26 cellular contexts compared by ENCODE assay signal in the genomic region with DNA sequence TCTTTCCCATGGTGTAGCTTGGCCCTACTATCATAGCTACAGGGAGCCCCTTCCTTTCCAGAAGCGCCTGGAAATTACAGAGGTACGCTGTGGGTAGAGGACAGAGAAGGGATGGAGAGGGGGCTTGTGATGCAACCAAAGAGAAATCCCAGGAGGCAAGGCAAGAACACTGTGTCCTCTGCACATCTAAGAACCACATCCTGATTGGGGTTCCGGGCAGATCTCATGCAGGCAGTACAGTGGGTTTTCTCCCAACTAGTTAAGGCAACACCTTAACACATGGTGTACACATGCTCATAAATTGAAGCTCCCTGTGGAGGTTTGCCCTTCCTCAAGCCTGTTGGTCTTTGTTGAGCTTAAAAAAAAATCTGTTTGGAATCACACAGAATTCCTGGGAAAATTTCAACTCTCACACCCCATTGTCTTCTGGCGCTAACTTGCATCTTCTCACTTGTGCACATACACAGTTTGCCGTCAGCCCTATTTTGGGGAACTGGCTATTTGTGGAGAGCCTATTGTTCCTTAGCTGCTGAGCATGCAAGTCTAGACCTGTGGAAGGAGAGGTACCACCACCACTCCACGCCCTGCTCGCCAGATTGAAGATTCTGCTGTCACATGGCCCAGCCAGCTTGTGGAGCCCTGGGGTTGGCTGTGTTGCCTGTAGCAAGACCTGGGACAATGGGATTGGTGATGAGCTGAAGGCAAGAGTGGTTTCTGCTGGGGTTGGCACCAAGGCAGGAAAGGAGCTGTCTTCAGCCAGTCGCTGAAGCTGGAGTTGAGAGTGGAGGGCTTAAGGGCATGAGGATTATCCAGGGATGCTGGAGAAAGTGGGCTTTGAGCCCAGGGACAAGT. TPM values are rescaled to one million over a fixed set of nuclear protein-coding genes. Genes with fewer than 3 reads are reported as not detected.
DNase-seq lines count a peak whose midpoint lies in the region; ATAC-seq and TF ChIP-seq lines count a peak whose summit lies in the region.
"Had no signal": no experiment of that assay in that cellular context is flagged by ENCODE, and none has a peak within 500 bp of the region (broad histone marks: within the 10 kb centered on the region; RNA-seq: fewer than 3 reads in every experiment).

No MANE protein-coding gene starts in this region.

- ATAC-seq in activated CD8-positive, alpha-beta T cell treated with anti-CD3 and anti-CD28 coated beads, Interleukin-2, amount 10 ng/mL, durations not matched to agents 7 days and 5 days, result no peak
- no peak for ATAC-seq in activated CD8-positive, alpha-beta T cell treated with anti-CD3 and anti-CD28 coated beads for 36 hours
- peak in 1 of 4 experiments; percentile 29 for ATAC-seq in T-cell (replicated peaks in 1 of 4)
- ATAC-seq in GM21786 (IDR thresholded peaks at IDR 0.05; ENCODE audit: unreplicated experiment), result no peak
- no peak for ATAC-seq in HG03039 (IDR thresholded peaks at IDR 0.05; ENCODE audit: unreplicated experiment)
- ATAC-seq: activated CD4-positive, CD25-positive, alpha-beta regulatory T cell treated with anti-CD3 and anti-CD28 coated beads, Interleukin-2, amount 50 U/mL, for 24 hours; naive thymus-derived CD8-positive, alpha-beta T cell; stimulated activated naive CD8-positive, alpha-beta T cell treated with anti-CD3 and anti-CD28 coated beads, Interleukin-15, Interleukin-2, amounts not matched to agents 100 U/mL and 50 U/mL, for 24 hours had no signal

- peaks cover 8% of the 10 kb centered on the region for H3K9me3 ChIP-seq in Caco-2

- no peaks in the 10 kb centered on the region for H3K27me3 Mint-ChIP-seq in activated CD8-positive, alpha-beta T cell treated with anti-CD3 and anti-CD28 coated beads, Interleukin-2, amount 10 ng/mL, durations not matched to agents 7 days and 5 days (ENCODE audit: low read depth)
- H3K27me3 Mint-ChIP-seq in activated CD8-positive, alpha-beta T cell treated with anti-CD3 and anti-CD28 coated beads for 36 hours, result no peaks in the 10 kb centered on the region
- H3K27me3 Mint-ChIP-seq in Caco-2 (ENCODE audit: insufficient read depth, unreplicated experiment) (no peaks in the 10 kb centered on the region), T-cell (peaks cover 1 to 2% of the 10 kb centered on the region in 2 donors)

- POLR2A ChIA-PET in activated CD8-positive, alpha-beta T cell treated with anti-CD3 and anti-CD28 coated beads, Interleukin-2, amount 10 ng/mL, durations not matched to agents 7 days and 5 days (lab: Charles Lee), result interaction anchor here (1.0 kb wide), 1 partner anchor 9 kb away, joined by 3 read pairs; no protein-coding TSS in a partner anchor
- POLR2A ChIA-PET in activated CD8-positive, alpha-beta T cell treated with anti-CD3 and anti-CD28 coated beads for 36 hours (lab: Charles Lee), result no interaction called here
- POLR2A ChIA-PET in Caco-2 (lab: Charles Lee) (no interaction called here), T-cell (lab: Charles Lee) (interaction anchor here in 1 of 2 donors (0.6 kb wide), 1 partner anchor 347 kb away, joined by 3 read pairs; no protein-coding TSS in a partner anchor)

- peaks cover 38% of the 10 kb centered on the region for H3K4me1 ChIP-seq in Caco-2
- H3K4me1 ChIP-seq: ascending aorta, esophagus squamous epithelium, parathyroid adenoma, tibial artery had no signal

- H3K27me3 ChIP-seq in Caco-2 (replicated peaks; ENCODE audit: control insufficient read depth, insufficient read depth, low read length), result no peaks in the 10 kb centered on the region
- H3K27me3 ChIP-seq: ascending aorta, esophagus squamous epithelium, tibial artery had no signal

- no peak for DNase-seq in activated CD8-positive, alpha-beta T cell treated with anti-CD3 and anti-CD28 coated beads, Interleukin-2, amount 10 ng/mL, durations not matched to agents 7 days and 5 days
- DNase-seq in activated CD8-positive, alpha-beta T cell treated with anti-CD3 and anti-CD28 coated beads for 36 hours, result no peak
- DNase-seq in Caco-2 (no peak), T-cell (no peak), fibroblast of mammary gland (ENCODE audit: low read depth) (peak; percentile 37), anterior cingulate cortex (lab: John Stamatoyannopoulos, UW) (no peak)
- DNase-seq: ACHN; activated naive CD4-positive, alpha-beta T cell treated with Interleukin-2 at 50 U/mL for 16 hours; cerebellar nuclear complex; effector CD8-positive, alpha-beta T cell; esophagus squamous epithelium; GOT3; left cardiac atrium; naive thymus-derived CD8-positive, alpha-beta T cell; NCI-H2107; NCI-H524; stimulated activated naive CD8-positive, alpha-beta T cell treated with anti-CD3 and anti-CD28 coated beads, Interleukin-15, Interleukin-2, amounts not matched to agents 100 U/mL and 50 U/mL, for 24 hours; tibial artery had no signal

- no peak for TF ChIP-seq CTCF in activated CD8-positive, alpha-beta T cell treated with anti-CD3 and anti-CD28 coated beads for 36 hours (IDR thresholded peaks at IDR 0.05)
- TF ChIP-seq CTCF in Caco-2 (IDR thresholded peaks at IDR 0.05; ENCODE audit: insufficient read depth in 1 of 2, low read depth in 1 of 2, low read length in 1 of 2, severe bottlenecking in 1 of 2, unreplicated experiment in 1 of 2) (no peak), fibroblast of mammary gland (conservative IDR thresholded peaks at IDR 0.05; ENCODE audit: control insufficient read depth, insufficient read depth, low read depth, low read length) (no peak)

- CTCF ChIA-PET in activated CD8-positive, alpha-beta T cell treated with anti-CD3 and anti-CD28 coated beads, Interleukin-2, amount 10 ng/mL, durations not matched to agents 7 days and 5 days (lab: Charles Lee), result interaction anchor here (0.8 to 1.2 kb wide), 3 partner anchors 28 to 163 kb away, joined by 3 to 4 read pairs (median 3); no protein-coding TSS in a partner anchor
- CTCF ChIA-PET in activated CD8-positive, alpha-beta T cell treated with anti-CD3 and anti-CD28 coated beads for 36 hours (lab: Charles Lee), result interaction anchor here (1.3 kb wide), 1 partner anchor 15 kb away, joined by 3 read pairs; no protein-coding TSS in a partner anchor
- CTCF ChIA-PET in Caco-2 (lab: Charles Lee), result interaction anchor here (0.6 to 1.1 kb wide), 3 partner anchors 14 to 124 kb away, joined by 5 to 10 read pairs (median 6); no protein-coding TSS in a partner anchor
- CTCF ChIA-PET in T-cell (lab: Charles Lee), result interaction anchor here in 1 of 2 donors (0.6 kb wide), 1 partner anchor 298 kb away, joined by 9 read pairs; no protein-coding TSS in a partner anchor

- H3K9me3 Mint-ChIP-seq in activated CD8-positive, alpha-beta T cell treated with anti-CD3 and anti-CD28 coated beads, Interleukin-2, amount 10 ng/mL, durations not matched to agents 7 days and 5 days (ENCODE audit: insufficient read depth), result peaks cover 8% of the 10 kb centered on the region
- H3K9me3 Mint-ChIP-seq in activated CD8-positive, alpha-beta T cell treated with anti-CD3 and anti-CD28 coated beads for 36 hours, result peaks cover 7% of the 10 kb centered on the region
- H3K9me3 Mint-ChIP-seq in Caco-2 (ENCODE audit: unreplicated experiment), result peaks cover 14% of the 10 kb centered on the region
- H3K9me3 Mint-ChIP-seq in T-cell, result peaks cover 6 to 11% (median 7%) of the 10 kb centered on the region in 3 donors

- no peak overlapping the region for H3K4me3 ChIP-seq in Caco-2 (ENCODE audit: low read depth, low read length)
- H3K4me3 ChIP-seq in fibroblast of mammary gland (ENCODE audit: control insufficient read depth, low read depth, low read length), result no peak overlapping the region
- H3K4me3 ChIP-seq: ascending aorta, esophagus squamous epithelium, SK-N-MC, tibial artery had no signal

- H3K4me3 Mint-ChIP-seq in activated CD8-positive, alpha-beta T cell treated with anti-CD3 and anti-CD28 coated beads, Interleukin-2, amount 10 ng/mL, durations not matched to agents 7 days and 5 days, result no peak overlapping the region
- H3K4me3 Mint-ChIP-seq in activated CD8-positive, alpha-beta T cell treated with anti-CD3 and anti-CD28 coated beads for 36 hours, result no peak overlapping the region
- no peak overlapping the region for H3K4me3 Mint-ChIP-seq in Caco-2 (ENCODE audit: unreplicated experiment)
- H3K4me3 Mint-ChIP-seq in T-cell, result peak overlapping the region; percentile 2 to 28 (median 16)
- H3K4me3 Mint-ChIP-seq: CD14-positive monocyte had no signal

- peak overlapping the region; percentile 67 for H3K27ac Mint-ChIP-seq in activated CD8-positive, alpha-beta T cell treated with anti-CD3 and anti-CD28 coated beads, Interleukin-2, amount 10 ng/mL, durations not matched to agents 7 days and 5 days
- H3K27ac Mint-ChIP-seq in activated CD8-positive, alpha-beta T cell treated with anti-CD3 and anti-CD28 coated beads for 36 hours, result no peak overlapping the region
- H3K27ac Mint-ChIP-seq in Caco-2 (ENCODE audit: unreplicated experiment), result peak overlapping the region; percentile 68
- H3K27ac Mint-ChIP-seq in T-cell, result peak overlapping the region; percentile 50 to 72

- no peaks in the 10 kb centered on the region; the same call in 1 of the 2 replicates for H3K36me3 ChIP-seq in Caco-2 (ENCODE audit: control insufficient read depth, insufficient read depth, low read length)
- H3K36me3 ChIP-seq: ascending aorta, esophagus squamous epithelium had no signal

- peaks cover 4% of the 10 kb centered on the region for H3K36me3 Mint-ChIP-seq in activated CD8-positive, alpha-beta T cell treated with anti-CD3 and anti-CD28 coated beads, Interleukin-2, amount 10 ng/mL, durations not matched to agents 7 days and 5 days (ENCODE audit: low read depth)
- peaks cover 6% of the 10 kb centered on the region for H3K36me3 Mint-ChIP-seq in activated CD8-positive, alpha-beta T cell treated with anti-CD3 and anti-CD28 coated beads for 36 hours (ENCODE audit: low read depth)
- H3K36me3 Mint-ChIP-seq in Caco-2 (ENCODE audit: insufficient read depth, unreplicated experiment) (peaks cover 3% of the 10 kb centered on the region), T-cell (peaks cover 7% of the 10 kb centered on the region)

- BruUV-seq in Caco-2 (replicated peaks; lab: Mats Ljungman, UMichigan), result no TSS peak

- peaks cover 31% of the 10 kb centered on the region for H3K4me1 Mint-ChIP-seq in activated CD8-positive, alpha-beta T cell treated with anti-CD3 and anti-CD28 coated beads, Interleukin-2, amount 10 ng/mL, durations not matched to agents 7 days and 5 days (ENCODE audit: low read depth)
- peaks cover 13% of the 10 kb centered on the region for H3K4me1 Mint-ChIP-seq in activated CD8-positive, alpha-beta T cell treated with anti-CD3 and anti-CD28 coated beads for 36 hours (ENCODE audit: low read depth)
- H3K4me1 Mint-ChIP-seq in Caco-2 (ENCODE audit: low read depth, unreplicated experiment) (peaks cover 23% of the 10 kb centered on the region), T-cell (peaks cover 7 to 39% (median 18%) of the 10 kb centered on the region in 3 donors)
- H3K4me1 Mint-ChIP-seq: CD14-positive monocyte had no signal

- intact Hi-C loops in activated CD8-positive, alpha-beta T cell treated with anti-CD3 and anti-CD28 coated beads for 36 hours (cut with micrococcal nuclease), result no loop called here
- intact Hi-C loops in Caco-2 (cut with micrococcal nuclease; ENCODE audit: unreplicated experiment), result no loop called here

RNA-seq across cellular contexts. Expression of a gene that starts 52.4 kb away (rescaled TPM):
- not detected for total RNA-seq in activated CD8-positive, alpha-beta T cell treated with anti-CD3 and anti-CD28 coated beads, Interleukin-2, amount 10 ng/mL, durations not matched to agents 7 days and 5 days
- not detected for total RNA-seq in activated CD8-positive, alpha-beta T cell treated with anti-CD3 and anti-CD28 coated beads for 36 hours
- total RNA-seq in Caco-2 (2022) (0.05 TPM in 1 of 2 replicates, not detected in the other), T-cell (not detected)
- total RNA-seq: ascending aorta; esophagus squamous epithelium; glomerular endothelial cell; naive thymus-derived CD8-positive, alpha-beta T cell had no signal

Comparison
In these comparisons a context has a peak if more than half of its experiments do, and no peak if none do; other contexts are left out.
1. H3K4me3 Mint-ChIP-seq: peak in T-cell (3 of 3); none in activated CD8-positive, alpha-beta T cell treated with anti-CD3 and anti-CD28 coated beads, Interleukin-2, amount 10 ng/mL, durations not matched to agents 7 days and 5 days (single experiment), activated CD8-positive, alpha-beta T cell treated with anti-CD3 and anti-CD28 coated beads for 36 hours (single experiment) and Caco-2 (single experiment).